ENCODE assay signal across 8 cellular contexts in genomic region chr9:76658510-76659231, GRCh38.
A peak's percentile ranks its signal among the peaks of the same experiment; 100 is the strongest.
DNase-seq lines count a peak whose midpoint lies in the region; ATAC-seq, FAIRE-seq and TF ChIP-seq lines count a peak whose summit lies in the region.

No MANE protein-coding gene starts in this region.

- in situ Hi-C loops in G401 (cut with HindIII; ENCODE audit: low sequenced_read_pairs), result no loop called here

- TF ChIP-seq POLR2A in erythroblast (IDR thresholded peaks at IDR 0.05; ENCODE audit: low read length), result no peak

- TF ChIP-seq CTCF in omental fat pad (IDR thresholded peaks at IDR 0.05), result no peak

- ATAC-seq in GM19467 (IDR thresholded peaks at IDR 0.05; ENCODE audit: unreplicated experiment), result peak; percentile 49
- peak; percentile 83 for ATAC-seq in HG03521 (IDR thresholded peaks at IDR 0.05; ENCODE audit: unreplicated experiment)
- ATAC-seq in omental fat pad (ENCODE audit: low FRiP score), result peak; percentile 51

- DNase-seq in G401 (ENCODE audit: low spot score) (peak; percentile 53), RCC 7860 (ENCODE audit: low spot score) (peak; percentile 65), erythroblast (lab: John Stamatoyannopoulos, UW) (peak; percentile 64 to 65), omental fat pad (ENCODE audit: low spot score) (no peak), GM19240 (ENCODE audit: insufficient read length, low spot score) (no peak)
- no peak for DNase-seq in stimulated activated CD4-positive, alpha-beta T cell treated with anti-CD3 and anti-CD28 coated beads, Interleukin-15, amount 100 ng/mL, for 24 hours

- peak; percentile 87 for FAIRE-seq in RCC 7860 (lab: Jason Lieb, UNC)

Comparison
In these comparisons a context has a peak if more than half of its experiments do, and no peak if none do; other contexts are left out.
1. DNase-seq: peak in G401 (single experiment), RCC 7860 (single experiment) and erythroblast (2 of 2); none in omental fat pad (single experiment), stimulated activated CD4-positive, alpha-beta T cell treated with anti-CD3 and anti-CD28 coated beads, Interleukin-15, amount 100 ng/mL, for 24 hours (single experiment) and GM19240 (single experiment).
2. Peak in every context shown above with its lines, with median percentiles within 50 percentile points of each other: ATAC-seq.